ENCODE assay signal across 24 cellular contexts in the genomic region with DNA sequence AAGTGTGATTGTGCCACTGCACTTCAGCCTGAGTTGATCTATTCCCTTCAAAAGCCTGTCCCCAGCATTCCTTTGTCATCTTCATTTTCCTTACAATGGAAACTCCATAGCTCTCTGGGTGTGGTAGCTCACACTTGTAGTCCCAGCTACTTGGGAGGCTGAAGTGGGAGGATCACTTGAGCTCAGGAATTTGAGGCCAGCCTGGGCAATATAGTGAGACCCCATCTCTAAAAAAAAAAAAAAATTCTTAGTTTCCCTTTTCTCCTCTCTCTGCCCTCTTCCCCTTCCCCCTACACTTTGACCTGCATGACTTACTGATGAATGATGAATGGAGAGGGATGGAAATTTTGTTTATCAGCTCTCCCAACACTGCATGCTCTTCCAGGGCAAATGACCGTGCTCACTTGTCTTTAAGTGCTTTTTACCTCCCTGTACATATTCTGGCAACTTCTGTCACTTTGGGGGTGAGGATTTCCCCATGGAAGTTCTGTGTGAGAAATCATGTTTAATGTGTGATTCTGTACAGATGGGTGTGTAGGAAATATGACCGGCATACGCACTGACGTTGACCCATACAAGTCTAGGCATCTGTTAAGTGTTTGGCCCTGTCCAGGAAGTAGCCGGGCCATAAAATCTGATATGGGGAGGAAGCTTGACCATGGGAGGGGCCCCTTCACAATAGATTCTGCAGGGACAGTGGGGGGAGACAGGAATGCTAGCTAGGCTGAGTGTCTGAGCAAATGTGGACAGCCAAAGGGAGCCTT.
DNase-seq lines count a peak whose midpoint lies in the region; ATAC-seq and TF ChIP-seq lines count a peak whose summit lies in the region.
"Had no signal": no experiment of that assay in that cellular context is flagged by ENCODE, and none has a peak within 500 bp of the region (broad histone marks: within the 10 kb centered on the region; RNA-seq: fewer than 3 reads in every experiment).

No MANE protein-coding gene starts in this region.

- no peaks in the 10 kb centered on the region for H3K79me2 ChIP-seq in neural progenitor cell (ENCODE audit: low read depth)
- no peaks in the 10 kb centered on the region for H3K79me2 ChIP-seq in MM.1S (ENCODE audit: low read length)
- H3K79me2 ChIP-seq: parathyroid adenoma had no signal

- no peak for TF ChIP-seq CTCF in colonic mucosa (IDR thresholded peaks at IDR 0.05)
- no peak for TF ChIP-seq CTCF in neural progenitor cell (IDR thresholded peaks at IDR 0.05)
- no peak for TF ChIP-seq CTCF in MM.1S (IDR thresholded peaks at IDR 0.05; ENCODE audit: low read length)

- H3K27me3 ChIP-seq in colonic mucosa (no peaks in the 10 kb centered on the region), neural progenitor cell (no peaks in the 10 kb centered on the region), MM.1S (replicated peaks; ENCODE audit: insufficient read depth, low read length) (no peaks in the 10 kb centered on the region)
- H3K27me3 ChIP-seq: BLaER1 treated with 17β-estradiol and CSF1 and Interleukin-3, amounts not matched to agents 10 nM and 100 nM; vagina had no signal

- H3K4me1 Mint-ChIP-seq in neural progenitor cell (peaks cover 64% of the 10 kb centered on the region), T-cell (peaks cover 8 to 25% (median 13%) of the 10 kb centered on the region in 3 donors)

- H3K27ac ChIP-seq in colonic mucosa (peak overlapping the region; percentile 11), neural progenitor cell (no peak overlapping the region), MM.1S (ENCODE audit: low read length) (no peak overlapping the region)
- H3K27ac ChIP-seq: parathyroid adenoma, vagina, WERI-Rb-1 had no signal

- no peak overlapping the region for H3K4me3 Mint-ChIP-seq in neural progenitor cell
- no peak overlapping the region for H3K4me3 Mint-ChIP-seq in T-cell
- H3K4me3 Mint-ChIP-seq: H9; natural killer cell treated with Interleukin-12 subunit alpha and Interleukin-12 subunit beta and Interleukin-15 and Interleukin-18, amount 100 ng/mL, for 72 hours had no signal

- H3K27ac Mint-ChIP-seq in neural progenitor cell: peak overlapping the region; percentile 47
- no peak overlapping the region for H3K27ac Mint-ChIP-seq in T-cell
- H3K27ac Mint-ChIP-seq: H9 had no signal

- no peak overlapping the region for H3K9ac ChIP-seq in colonic mucosa (ENCODE audit: low read depth in 2 of 2, low read length in 2 of 2)
- no peak overlapping the region for H3K9ac ChIP-seq in neural progenitor cell
- no peak overlapping the region for H3K9ac ChIP-seq in MM.1S (ENCODE audit: low read length)
- H3K9ac ChIP-seq: BLaER1 treated with 17β-estradiol and CSF1 and Interleukin-3, amounts not matched to agents 10 nM and 100 nM; parathyroid adenoma had no signal

- peaks cover 24% of the 10 kb centered on the region for H3F3A ChIP-seq in neural progenitor cell (ENCODE audit: low read depth)
- H3F3A ChIP-seq in MM.1S (ENCODE audit: insufficient read depth, low read length): no peaks in the 10 kb centered on the region

- DNase-seq in DMS53 (lab: John Stamatoyannopoulos, UW) (peak; percentile 54), colonic mucosa (peak; percentile 49), left colon (peak in 1 of 2 donors; percentile 56), neural progenitor cell (ENCODE audit: low spot score) (no peak), MM.1S (no peak), T-cell (no peak)
- DNase-seq: activated CD4-positive, alpha-beta T cell treated with anti-CD3 and anti-CD28 coated beads, Interleukin-2, amount 50 U/mL, for 48 hours; activated gamma-delta T cell; H9; hypothalamus; NCI-H1417 treated with DMSO at 0.1 percent for 48 hours; NCI-H510A; NK-92 treated with Interleukin-12 subunit alpha and Interleukin-12 subunit beta, amount 100 ng/mL, for 24 hours; substantia nigra; WERI-Rb-1 had no signal

- H3K9me3 ChIP-seq in colonic mucosa (no peaks in the 10 kb centered on the region), neural progenitor cell (ENCODE audit: low read depth) (no peaks in the 10 kb centered on the region), MM.1S (replicated peaks; ENCODE audit: insufficient read depth, low read length) (no peaks in the 10 kb centered on the region)
- H3K9me3 ChIP-seq: vagina had no signal

- POLR2A ChIA-PET in T-cell (lab: Charles Lee): no interaction called here

- CTCF ChIA-PET in T-cell (lab: Charles Lee): interaction anchor here in 1 of 2 donors (0.6 kb wide), 1 partner anchor 61 kb away, joined by 3 read pairs; no protein-coding TSS in a partner anchor

- H4K20me1 ChIP-seq in neural progenitor cell (ENCODE audit: low read depth) (no peaks in the 10 kb centered on the region), MM.1S (ENCODE audit: insufficient read depth, low read length) (no peaks in the 10 kb centered on the region)
- H4K20me1 ChIP-seq: BLaER1 treated with 17β-estradiol and CSF1 and Interleukin-3, amounts not matched to agents 10 nM and 100 nM had no signal

- H3K4me1 ChIP-seq in colonic mucosa: no peaks in the 10 kb centered on the region
- peaks cover 38% of the 10 kb centered on the region for H3K4me1 ChIP-seq in neural progenitor cell
- no peaks in the 10 kb centered on the region for H3K4me1 ChIP-seq in MM.1S (ENCODE audit: low read length)

- H3K36me3 ChIP-seq in colonic mucosa: no peaks in the 10 kb centered on the region
- no peaks in the 10 kb centered on the region for H3K36me3 ChIP-seq in neural progenitor cell
- H3K36me3 ChIP-seq in MM.1S (replicated peaks; ENCODE audit: insufficient read depth, low read length): no peaks in the 10 kb centered on the region
- H3K36me3 ChIP-seq: BLaER1 treated with 17β-estradiol and CSF1 and Interleukin-3, amounts not matched to agents 10 nM and 100 nM; vagina; WERI-Rb-1 had no signal

- H3K36me3 Mint-ChIP-seq in neural progenitor cell: no peaks in the 10 kb centered on the region
- H3K36me3 Mint-ChIP-seq in T-cell: no peaks in the 10 kb centered on the region
- H3K36me3 Mint-ChIP-seq: IgD-negative memory B cell; natural killer cell treated with Interleukin-12 subunit alpha and Interleukin-12 subunit beta and Interleukin-15 and Interleukin-18, amount 100 ng/mL, for 72 hours had no signal

- H3K9me2 ChIP-seq in MM.1S (replicated peaks; ENCODE audit: insufficient read depth, low read length): no peaks in the 10 kb centered on the region

- ATAC-seq in left colon (peak; percentile 76), HG03025 (IDR thresholded peaks at IDR 0.05; ENCODE audit: low FRiP score, unreplicated experiment) (no peak), GM18858 (IDR thresholded peaks at IDR 0.05; ENCODE audit: unreplicated experiment) (no peak), T-cell (replicated peaks in 1 of 4) (no peak)
- ATAC-seq: natural killer cell treated with Interleukin-12 subunit alpha and Interleukin-12 subunit beta and Interleukin-15 and Interleukin-18, amount 100 ng/mL, for 72 hours; Panc1 had no signal

- H2AFZ ChIP-seq in neural progenitor cell (replicated peaks): no peak overlapping the region
- H2AFZ ChIP-seq in MM.1S (ENCODE audit: low read length): no peak overlapping the region
- H2AFZ ChIP-seq: parathyroid adenoma had no signal

- H3K4me3 ChIP-seq in colonic mucosa: no peak overlapping the region
- H3K4me3 ChIP-seq in neural progenitor cell: no peak overlapping the region
- H3K4me3 ChIP-seq in MM.1S (ENCODE audit: low read length): no peak overlapping the region
- H3K4me3 ChIP-seq: BLaER1 treated with 17β-estradiol and CSF1 and Interleukin-3, amounts not matched to agents 10 nM and 100 nM; coronary artery; vagina had no signal

- H3K27me3 Mint-ChIP-seq in neural progenitor cell (ENCODE audit: insufficient read depth, low read depth) (peaks cover 11% of the 10 kb centered on the region), T-cell (no peaks in the 10 kb centered on the region)

- intact Hi-C loops in colonic mucosa (cut with DNase I): no loop called here
- intact Hi-C loops in left colon (cut with DNase I, micrococcal nuclease): no loop called here

- H3K9me3 Mint-ChIP-seq in neural progenitor cell: peaks cover 10% of the 10 kb centered on the region
- H3K9me3 Mint-ChIP-seq in T-cell: no peaks in the 10 kb centered on the region
- H3K9me3 Mint-ChIP-seq: H9; IgD-negative memory B cell; natural killer cell treated with Interleukin-12 subunit alpha and Interleukin-12 subunit beta and Interleukin-15 and Interleukin-18, amount 100 ng/mL, for 72 hours had no signal

- H3K4me2 ChIP-seq in neural progenitor cell (no peak overlapping the region), MM.1S (ENCODE audit: low read depth, low read length) (no peak overlapping the region)

Comparison
In these comparisons a context has a peak if more than half of its experiments do, and no peak if none do; other contexts are left out.
1. DNase-seq: peak in DMS53 (single experiment) and colonic mucosa (single experiment); none in neural progenitor cell (single experiment), MM.1S (single experiment) and T-cell (0 of 34).